In the genomic region with DNA sequence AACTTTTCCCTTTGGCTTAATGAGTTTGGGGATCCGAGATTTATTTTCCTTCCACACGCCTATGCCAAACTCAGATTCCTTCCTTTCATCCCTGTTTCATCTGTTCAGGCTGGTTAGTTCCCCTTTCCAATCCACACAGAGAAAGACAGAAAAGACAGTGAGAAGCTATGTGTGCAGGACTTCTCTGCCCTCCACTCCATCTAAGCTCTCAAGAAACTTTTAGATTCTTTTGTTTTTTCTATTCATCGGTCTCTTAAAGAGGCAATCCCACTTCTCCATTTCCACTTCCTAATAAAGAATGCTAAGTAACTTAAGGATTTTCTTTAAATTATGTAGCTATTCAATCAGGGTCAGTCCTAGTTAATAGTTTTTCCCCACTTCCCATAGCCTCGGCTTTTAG, we compare ENCODE assay signal across 8 cellular contexts. TPM values are rescaled to one million over a fixed set of nuclear protein-coding genes. Genes with fewer than 3 reads are reported as not detected.
DNase-seq lines count a peak whose midpoint lies in the region; ATAC-seq, FAIRE-seq and TF ChIP-seq lines count a peak whose summit lies in the region.

No MANE protein-coding gene starts in this region.

- H2AFZ ChIP-seq in keratinocyte (ENCODE audit: control insufficient read depth, low read length): peak overlapping the region; percentile 87

- H3K36me3 ChIP-seq in keratinocyte (ENCODE audit: control insufficient read depth in 2 of 2, extremely low read depth in 1 of 2, insufficient read depth in 2 of 2, low read length in 2 of 2) (peaks cover 0 to 6% of the 10 kb centered on the region in 2 experiments), subcutaneous abdominal adipose tissue (ENCODE audit: control insufficient read depth in 5 of 5, insufficient read depth in 5 of 5, low read length in 5 of 5) (peaks cover 0 to 10% (median 7%) of the 10 kb centered on the region in 5 donors)

- H3K27me3 Mint-ChIP-seq in T-helper 2 cell treated with Interferon-gamma antibody and Interleukin-4, amounts not matched to agents 5 μg/mL and 100 μg/mL, for 36 hours (ENCODE audit: low read depth): peaks cover 11% of the 10 kb centered on the region
- no peaks in the 10 kb centered on the region for H3K27me3 Mint-ChIP-seq in activated CD8-positive, alpha-beta T cell treated with anti-CD3 and anti-CD28 coated beads, Interleukin-2, amount 10 ng/mL, durations not matched to agents 7 days and 5 days (ENCODE audit: low read depth)

- H3K9me3 ChIP-seq in keratinocyte (ENCODE audit: control insufficient read depth, low read depth, low read length) (no peaks in the 10 kb centered on the region), subcutaneous abdominal adipose tissue (ENCODE audit: control insufficient read depth in 5 of 5, low read length in 5 of 5) (no peaks in the 10 kb centered on the region)

- H3K27ac Mint-ChIP-seq in T-helper 2 cell treated with Interferon-gamma antibody and Interleukin-4, amounts not matched to agents 5 μg/mL and 100 μg/mL, for 36 hours: peak overlapping the region; percentile 97
- no peak overlapping the region for H3K27ac Mint-ChIP-seq in activated CD8-positive, alpha-beta T cell treated with anti-CD3 and anti-CD28 coated beads, Interleukin-2, amount 10 ng/mL, durations not matched to agents 7 days and 5 days

- peaks cover 27% of the 10 kb centered on the region for H3K36me3 Mint-ChIP-seq in T-helper 2 cell treated with Interferon-gamma antibody and Interleukin-4, amounts not matched to agents 5 μg/mL and 100 μg/mL, for 36 hours (ENCODE audit: low read depth)
- H3K36me3 Mint-ChIP-seq in activated CD8-positive, alpha-beta T cell treated with anti-CD3 and anti-CD28 coated beads, Interleukin-2, amount 10 ng/mL, durations not matched to agents 7 days and 5 days (ENCODE audit: low read depth): peaks cover 38% of the 10 kb centered on the region

- H3K9me1 ChIP-seq in keratinocyte (ENCODE audit: control insufficient read depth, extremely low read depth, insufficient read depth, low read length): no peaks in the 10 kb centered on the region

- peaks cover 4% of the 10 kb centered on the region for H4K20me1 ChIP-seq in keratinocyte (ENCODE audit: control insufficient read depth, extremely low read depth, insufficient read depth, low read length)

- H3K4me2 ChIP-seq in keratinocyte (ENCODE audit: control insufficient read depth, extremely low read depth, insufficient read depth, low read depth, low read length): peak overlapping the region; percentile 80

- ATAC-seq in activated CD8-positive, alpha-beta T cell treated with anti-CD3 and anti-CD28 coated beads, Interleukin-2, amount 10 ng/mL, durations not matched to agents 7 days and 5 days: no peak

- no peaks in the 10 kb centered on the region for H3K27me3 ChIP-seq in keratinocyte (ENCODE audit: control insufficient read depth, extremely low read depth, insufficient read depth, low read length)
- no peaks in the 10 kb centered on the region for H3K27me3 ChIP-seq in subcutaneous abdominal adipose tissue (ENCODE audit: control insufficient read depth in 5 of 5, insufficient read depth in 4 of 5, low read length in 5 of 5)

- peak overlapping the region; percentile 50 to 92 (median 81) for H3K4me3 ChIP-seq in keratinocyte (ENCODE audit: control insufficient read depth in 2 of 3, extremely low read depth in 1 of 3, insufficient read depth in 2 of 3, low read depth in 1 of 3, low read length in 3 of 3)
- peak overlapping the region; percentile 56 to 89 (median 80) for H3K4me3 ChIP-seq in subcutaneous abdominal adipose tissue (ENCODE audit: low read depth in 1 of 5, low read length in 5 of 5)

- peaks cover 41% of the 10 kb centered on the region for H3K4me1 Mint-ChIP-seq in T-helper 2 cell treated with Interferon-gamma antibody and Interleukin-4, amounts not matched to agents 5 μg/mL and 100 μg/mL, for 36 hours (ENCODE audit: low read depth)
- H3K4me1 Mint-ChIP-seq in activated CD8-positive, alpha-beta T cell treated with anti-CD3 and anti-CD28 coated beads, Interleukin-2, amount 10 ng/mL, durations not matched to agents 7 days and 5 days (ENCODE audit: low read depth): peaks cover 51% of the 10 kb centered on the region

- H3K9ac ChIP-seq in keratinocyte (ENCODE audit: control insufficient read depth, extremely low read depth, insufficient read depth, low read length) (peak overlapping the region; percentile 77), subcutaneous abdominal adipose tissue (ENCODE audit: low read length in 5 of 5) (peak overlapping the region; percentile 77 to 94 (median 89))

- no peaks in the 10 kb centered on the region for H3K9me3 Mint-ChIP-seq in T-helper 2 cell treated with Interferon-gamma antibody and Interleukin-4, amounts not matched to agents 5 μg/mL and 100 μg/mL, for 36 hours
- no peaks in the 10 kb centered on the region for H3K9me3 Mint-ChIP-seq in activated CD8-positive, alpha-beta T cell treated with anti-CD3 and anti-CD28 coated beads, Interleukin-2, amount 10 ng/mL, durations not matched to agents 7 days and 5 days (ENCODE audit: insufficient read depth)

- H3K4me3 Mint-ChIP-seq in T-helper 2 cell treated with Interferon-gamma antibody and Interleukin-4, amounts not matched to agents 5 μg/mL and 100 μg/mL, for 36 hours: peak overlapping the region; percentile 98
- peak overlapping the region; percentile 93 for H3K4me3 Mint-ChIP-seq in activated CD8-positive, alpha-beta T cell treated with anti-CD3 and anti-CD28 coated beads, Interleukin-2, amount 10 ng/mL, durations not matched to agents 7 days and 5 days

- H3K4me1 ChIP-seq in keratinocyte (ENCODE audit: control insufficient read depth, extremely low read depth, insufficient read depth, low read length): peaks cover 20% of the 10 kb centered on the region
- peaks cover 15 to 76% (median 70%) of the 10 kb centered on the region in 5 donors for H3K4me1 ChIP-seq in subcutaneous abdominal adipose tissue (ENCODE audit: control insufficient read depth in 5 of 5, insufficient read depth in 5 of 5, low read length in 5 of 5)

- CTCF ChIA-PET in activated CD8-positive, alpha-beta T cell treated with anti-CD3 and anti-CD28 coated beads, Interleukin-2, amount 10 ng/mL, durations not matched to agents 7 days and 5 days (lab: Charles Lee): interaction anchor here (0.9 to 5.2 kb wide), 23 partner anchors 8 to 135 kb away, joined by 3 to 38 read pairs (median 5); partner anchors contain the start of genes ITGA1 and PELO

- no peak for DNase-seq in T-helper 2 cell treated with Interferon-gamma antibody and Interleukin-4, amounts not matched to agents 5 μg/mL and 100 μg/mL, for 36 hours (ENCODE audit: low spot score)
- DNase-seq in T-helper 2 cell (no peak), keratinocyte (ENCODE audit: low read depth, low spot score) (no peak), GM19238 (ENCODE audit: insufficient read length, low spot score) (no peak), NCI-H524 treated with DMSO at 0.1 percent for 48 hours (lab: John Stamatoyannopoulos, UW) (no peak)
- DNase-seq in activated CD8-positive, alpha-beta T cell treated with anti-CD3 and anti-CD28 coated beads, Interleukin-2, amount 10 ng/mL, durations not matched to agents 7 days and 5 days: no peak
- no peak for DNase-seq in effector CD8-positive, alpha-beta T cell (lab: John Stamatoyannopoulos, UW)

- POLR2A ChIA-PET in activated CD8-positive, alpha-beta T cell treated with anti-CD3 and anti-CD28 coated beads, Interleukin-2, amount 10 ng/mL, durations not matched to agents 7 days and 5 days (lab: Charles Lee): interaction anchor here (0.6 to 2.4 kb wide), 10 partner anchors 10 to 153 kb away, joined by 3 to 13 read pairs (median 4); partner anchors contain the start of genes ITGA1 and PELO

- dilution Hi-C loops in keratinocyte (cut with MboI; ENCODE audit: extremely low pct_ligation_motif_present, low sequenced_read_pairs): no loop called here

- no peak for TF ChIP-seq CTCF in keratinocyte (optimal IDR thresholded peaks at IDR 0.05 in 1 of 3, IDR thresholded peaks at IDR 0.05 in 1 of 3, conservative IDR thresholded peaks at IDR 0.05 in 1 of 3; ENCODE audit: extremely low read depth in 1 of 3, insufficient read depth in 2 of 3, low read length in 3 of 3)

- FAIRE-seq in keratinocyte (lab: Jason Lieb, UNC): no peak

- H3K79me2 ChIP-seq in keratinocyte (ENCODE audit: control insufficient read depth, insufficient read depth, low read length): peaks cover 35% of the 10 kb centered on the region

- H3K27ac ChIP-seq in keratinocyte (ENCODE audit: control insufficient read depth, insufficient read depth, low read length) (peak overlapping the region; percentile 89), subcutaneous abdominal adipose tissue (ENCODE audit: low read depth, low read length) (peak overlapping the region; percentile 99)

RNA-seq across cellular contexts. Expression of gene ITGA1, which starts 11.2 kb away (rescaled TPM):
- total RNA-seq in activated CD8-positive, alpha-beta T cell treated with anti-CD3 and anti-CD28 coated beads, Interleukin-2, amount 10 ng/mL, durations not matched to agents 7 days and 5 days: 10 to 100 TPM; 18.0 to 19.2 TPM
- polyA plus RNA-seq in keratinocyte: 0.48 to 1.4 TPM (median 1.2 TPM) in 3 replicates
- polyA plus RNA-seq in keratinocyte (2011; ENCODE audit: low read depth): 0.20 TPM
- 0.30 and 0.40 TPM in 2 replicates for polyA plus RNA-seq in keratinocyte (2011; cell fraction: cytosol; rRNA removed)
- 0.89 and 1.5 TPM in 2 replicates for polyA plus RNA-seq in keratinocyte (2011; cell fraction: nucleus; rRNA removed)
- polyA plus RNA-seq in keratinocyte (2012; ENCODE audit: low replicate concordance): 1.1 and 1.3 TPM in 2 replicates
- polyA minus RNA-seq in keratinocyte: 0.07 to 2.8 TPM (median 1.1 TPM) in 3 replicates
- polyA minus RNA-seq in keratinocyte (2011; cell fraction: cytosol; rRNA and poly(A)+ RNA removed): 0.19 TPM
- polyA minus RNA-seq in keratinocyte (2011; cell fraction: nucleus; rRNA and poly(A)+ RNA removed): 1.6 and 3.3 TPM in 2 replicates

RNA-seq across cellular contexts. Expression of gene PELO, which starts 11.2 kb away (rescaled TPM):
- total RNA-seq in activated CD8-positive, alpha-beta T cell treated with anti-CD3 and anti-CD28 coated beads, Interleukin-2, amount 10 ng/mL, durations not matched to agents 7 days and 5 days: 10 to 100 TPM; 22.9 to 25.7 TPM
- 9.9 to 11.2 TPM (median 10.6 TPM) in 3 replicates for polyA plus RNA-seq in keratinocyte
- polyA plus RNA-seq in keratinocyte (2011; ENCODE audit: low read depth): 27.6 TPM
- polyA plus RNA-seq in keratinocyte (2011; cell fraction: cytosol; rRNA removed): 8.2 and 8.9 TPM in 2 replicates
- polyA plus RNA-seq in keratinocyte (2011; cell fraction: nucleus; rRNA removed): 10.1 and 11.4 TPM in 2 replicates
- 9.1 and 10.1 TPM in 2 replicates for polyA plus RNA-seq in keratinocyte (2012; ENCODE audit: low replicate concordance)
- polyA minus RNA-seq in keratinocyte: 8.8 to 11.1 TPM (median 9.5 TPM) in 3 replicates
- 11.9 TPM for polyA minus RNA-seq in keratinocyte (2011; cell fraction: cytosol; rRNA and poly(A)+ RNA removed)
- polyA minus RNA-seq in keratinocyte (2011; cell fraction: nucleus; rRNA and poly(A)+ RNA removed): 10.0 and 13.3 TPM in 2 replicates
